ENCODE assay signal across 19 cellular contexts in genomic region chr3:37214076-37214475, GRCh38. TPM values are rescaled to one million over a fixed set of nuclear protein-coding genes. Genes with fewer than 3 reads are reported as not detected.
A peak's percentile ranks its signal among the peaks of the same experiment; 100 is the strongest.
DNase-seq lines count a peak whose midpoint lies in the region; ATAC-seq and TF ChIP-seq lines count a peak whose summit lies in the region.
"Had no signal": no experiment of that assay in that cellular context is flagged by ENCODE, and none has a peak within 500 bp of the region (broad histone marks: within the 10 kb centered on the region; RNA-seq: fewer than 3 reads in every experiment).

No MANE protein-coding gene starts in this region.

- H3K4me2 ChIP-seq in GM23338 (no peak overlapping the region), PC-3 (ENCODE audit: low read length) (no peak overlapping the region)

- no peaks in the 10 kb centered on the region for H3K36me3 ChIP-seq in GM23338 (ENCODE audit: insufficient read depth)
- no peaks in the 10 kb centered on the region for H3K36me3 ChIP-seq in PC-3 (ENCODE audit: low read depth, low read length)

- H3K27me3 ChIP-seq in GM23338 (ENCODE audit: insufficient read depth) = no peaks in the 10 kb centered on the region
- no peaks in the 10 kb centered on the region for H3K27me3 ChIP-seq in PC-3 (ENCODE audit: low read length)

- DNase-seq in GM23338 (ENCODE audit: low spot score) = peak; percentile 62
- DNase-seq in PC-3 = peak; percentile 43
- peak; percentile 36 for DNase-seq in epithelial cell of esophagus (ENCODE audit: low read depth)
- DNase-seq in left colon = no peak
- DNase-seq in progenitor cell of endocrine pancreas (ENCODE audit: low spot score, unreplicated experiment) = no peak
- no peak for DNase-seq in Ammon's horn (ENCODE audit: low spot score)
- DNase-seq in T1000 (lab: John Stamatoyannopoulos, UW) = no peak
- DNase-seq: C1 segment of cervical spinal cord; CD8-positive, alpha-beta memory T cell; KBM-7; NCI-H1105; NCI-H1694; NCI-H2081 treated with DMSO at 0.1 percent for 48 hours; NCI-H2227 treated with DMSO at 0.1 percent for 48 hours; NCI-H510A treated with DMSO at 0.1 percent for 48 hours; NCI-H774; SHP77 had no signal

- no peaks in the 10 kb centered on the region for H3K9me3 ChIP-seq in PC-3 (ENCODE audit: low read length)

- intact Hi-C loops in PC-3 (cut with micrococcal nuclease) (loop anchor here (5.0 kb wide), 1 partner anchor 142 kb away; no protein-coding TSS in a partner anchor), left colon (cut with DNase I, micrococcal nuclease) (loop anchor here in 1 of 2 donors (10.0 kb wide), 2 partner anchors 189 to 479 kb away; no protein-coding TSS in a partner anchor)

- H3K79me2 ChIP-seq in GM23338 (replicated peaks; ENCODE audit: insufficient read depth) (no peaks in the 10 kb centered on the region), PC-3 (ENCODE audit: low read length) (no peaks in the 10 kb centered on the region)

- H3K4me1 Mint-ChIP-seq in GM23338 = no peaks in the 10 kb centered on the region
- H3K4me1 Mint-ChIP-seq in progenitor cell of endocrine pancreas (ENCODE audit: low read depth) = no peaks in the 10 kb centered on the region

- no peak overlapping the region for H3K27ac ChIP-seq in GM23338 (ENCODE audit: low read depth)
- no peak overlapping the region for H3K27ac ChIP-seq in PC-3 (ENCODE audit: low read length)
- H3K27ac ChIP-seq: SK-N-MC had no signal

- H3K9me2 ChIP-seq in GM23338 (ENCODE audit: insufficient read depth) (no peaks in the 10 kb centered on the region), PC-3 (replicated peaks; ENCODE audit: low read length) (no peaks in the 10 kb centered on the region)

- H3K4me3 Mint-ChIP-seq in GM23338 = no peak overlapping the region
- no peak overlapping the region for H3K4me3 Mint-ChIP-seq in progenitor cell of endocrine pancreas (ENCODE audit: low read depth)
- H3K4me3 Mint-ChIP-seq: CD8-positive, alpha-beta memory T cell had no signal

- no peaks in the 10 kb centered on the region for H4K20me1 ChIP-seq in GM23338 (replicated peaks; ENCODE audit: insufficient read depth)
- H4K20me1 ChIP-seq in PC-3 (ENCODE audit: low read length) = no peaks in the 10 kb centered on the region

- H3K9ac ChIP-seq in PC-3 (ENCODE audit: low read length) = no peak overlapping the region

- no peaks in the 10 kb centered on the region; the same call in 2 of the 3 replicates for H3K36me3 Mint-ChIP-seq in GM23338 (ENCODE audit: low read depth)
- H3K36me3 Mint-ChIP-seq in progenitor cell of endocrine pancreas (ENCODE audit: insufficient read depth) = no peaks in the 10 kb centered on the region

- H3K4me1 ChIP-seq in GM23338 (ENCODE audit: insufficient read depth) (no peaks in the 10 kb centered on the region), PC-3 (ENCODE audit: insufficient read depth, low read length) (no peaks in the 10 kb centered on the region; the same call in 1 of the 2 replicates)

- H3K27me3 Mint-ChIP-seq in GM23338 (ENCODE audit: insufficient read depth, low read depth, poor library complexity) (peaks cover 2% of the 10 kb centered on the region), progenitor cell of endocrine pancreas (no peaks in the 10 kb centered on the region)
- H3K27me3 Mint-ChIP-seq: CD8-positive, alpha-beta memory T cell had no signal

- H3K9me3 Mint-ChIP-seq in GM23338 (peaks cover 17% of the 10 kb centered on the region), progenitor cell of endocrine pancreas (ENCODE audit: low read depth) (no peaks in the 10 kb centered on the region)
- H3K9me3 Mint-ChIP-seq: CD8-positive, alpha-beta memory T cell had no signal

- no peak overlapping the region for H3K4me3 ChIP-seq in GM23338
- H3K4me3 ChIP-seq in PC-3 (ENCODE audit: low read length) = no peak overlapping the region
- H3K4me3 ChIP-seq in epithelial cell of esophagus (ENCODE audit: low read length) = no peak overlapping the region
- H3K4me3 ChIP-seq: SK-N-MC had no signal

- H3K27ac Mint-ChIP-seq in GM23338 (no peak overlapping the region), progenitor cell of endocrine pancreas (no peak overlapping the region)

- peak overlapping the region; percentile 44; the same call in 1 of the 2 replicates for H2AFZ ChIP-seq in GM23338
- no peak overlapping the region for H2AFZ ChIP-seq in PC-3 (ENCODE audit: low read length)

- H3F3A ChIP-seq in GM23338 (replicated peaks; ENCODE audit: low read depth) (no peaks in the 10 kb centered on the region), PC-3 (ENCODE audit: low read length, unreplicated experiment) (no peaks in the 10 kb centered on the region)

- TF ChIP-seq CTCF in GM23338 (conservative IDR thresholded peaks at IDR 0.05; ENCODE audit: low read depth in 2 of 2) (no peak), PC-3 (conservative IDR thresholded peaks at IDR 0.05; ENCODE audit: low read depth, low read length) (no peak), epithelial cell of esophagus (IDR thresholded peaks at IDR 0.05; ENCODE audit: insufficient read depth, low read depth, low read length, missing control alignments) (no peak), progenitor cell of endocrine pancreas (IDR thresholded peaks at IDR 0.05; ENCODE audit: unreplicated experiment) (no peak)

- CTCF ChIA-PET in PC-3 (lab: Charles Lee) = interaction anchor here (0.6 to 1.9 kb wide), 2 partner anchors 189 to 229 kb away, joined by 3 to 15 read pairs; no protein-coding TSS in a partner anchor

- ATAC-seq in GM23338 = peak; percentile 93
- no peak for ATAC-seq in PC-3
- ATAC-seq in left colon = peak; percentile 28
- no peak for ATAC-seq in GM21528 (IDR thresholded peaks at IDR 0.05; ENCODE audit: low FRiP score, unreplicated experiment)

- POLR2A ChIA-PET in PC-3 (lab: Charles Lee; ENCODE audit: unreplicated experiment) = no interaction called here

- no TSS peak for BruUV-seq in PC-3 (replicated peaks; lab: Mats Ljungman, UMichigan)

TF ChIP-seq in GM23338, 12 proteins besides CTCF, POLR2A, EP300 and RAD21 (continues in another document):
- TF ChIP-seq ZNF114 (CRISPR knock-in tag; IDR thresholded peaks at IDR 0.05) = no peak
- TF ChIP-seq EZH2phosphoT487 (IDR thresholded peaks at IDR 0.05; ENCODE audit: unreplicated experiment) = no peak
- no peak for TF ChIP-seq STAT1 (IDR thresholded peaks at IDR 0.05; ENCODE audit: unreplicated experiment)
- no peak for TF ChIP-seq JUNB (IDR thresholded peaks at IDR 0.05; ENCODE audit: unreplicated experiment)

RNA-seq across cellular contexts. Expression of gene GOLGA4, which starts 29.0 kb away (rescaled TPM):
- total RNA-seq in GM23338 (2014; rRNA removed; shearing (Covaris generic)) = 97.8 and 116 TPM in 2 replicates
- polyA plus RNA-seq in GM23338 (2016; fragmentation: Nextera tagmentation; extraction: Ambion mirVana) = 96.3 and 136 TPM in 2 replicates
- total RNA-seq in PC-3 (2014; rRNA removed) (55.9 and 66.1 TPM in 2 replicates), left colon (100 to 1,000 TPM in 1 of 2 donors, 10 to 100 TPM in 1; 96.1 to 122 TPM), progenitor cell of endocrine pancreas (49.9 and 52.4 TPM in 2 replicates)

RNA-seq across cellular contexts. Expression of gene LRRFIP2, which starts 39.7 kb away (rescaled TPM):
- 27.5 and 29.0 TPM in 2 replicates for total RNA-seq in GM23338 (2014; rRNA removed; shearing (Covaris generic))
- polyA plus RNA-seq in GM23338 (2016; fragmentation: Nextera tagmentation; extraction: Ambion mirVana) = 20.3 TPM in 2 replicates
- total RNA-seq in PC-3 (2014; rRNA removed) (54.7 and 69.1 TPM in 2 replicates), left colon (100 to 1,000 TPM; 108 to 120 TPM), progenitor cell of endocrine pancreas (48.0 and 49.3 TPM in 2 replicates)

Comparison
In these comparisons a context has a peak if more than half of its experiments do, and no peak if none do; other contexts are left out.
1. ATAC-seq: peak in GM23338 (single experiment) and left colon (single experiment); none in PC-3 (single experiment) and GM21528 (single experiment).
2. DNase-seq: peak in GM23338 (single experiment), PC-3 (single experiment) and epithelial cell of esophagus (single experiment); none in left colon (0 of 2), progenitor cell of endocrine pancreas (single experiment), Ammon's horn (single experiment) and T1000 (single experiment).